In the genomic region with DNA sequence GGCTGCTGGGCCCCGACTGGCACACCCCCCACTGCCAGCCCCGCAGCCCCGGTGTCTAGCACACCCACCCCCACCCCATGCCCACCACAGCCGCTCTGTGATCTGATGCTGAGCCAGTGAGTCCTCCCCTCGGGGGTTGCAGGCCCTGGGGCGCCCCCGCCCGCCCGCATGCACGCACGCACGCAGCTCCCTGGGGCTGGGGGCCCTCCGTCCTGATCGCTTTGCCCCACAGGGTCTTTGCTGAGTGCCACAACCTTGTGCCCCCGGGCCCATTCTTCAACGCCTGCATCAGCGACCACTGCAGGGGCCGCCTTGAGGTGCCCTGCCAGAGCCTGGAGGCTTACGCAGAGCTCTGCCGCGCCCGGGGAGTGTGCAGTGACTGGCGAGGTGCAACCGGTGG, we compare ENCODE assay signal across 10 cellular contexts. TPM values are rescaled to one million over a fixed set of nuclear protein-coding genes. Genes with fewer than 3 reads are reported as not detected.
"Had no signal": no experiment of that assay in that cellular context is flagged by ENCODE, and none has a peak within 500 bp of the region (broad histone marks: within the 10 kb centered on the region; RNA-seq: fewer than 3 reads in every experiment).

No MANE protein-coding gene starts in this region.

- ATAC-seq: HCT116, HepG2 had no signal

- H3K27me3 Mint-ChIP-seq: IgD-negative memory B cell had no signal

- H3K9ac ChIP-seq: GM23248 had no signal

- H3K9me3 ChIP-seq: HAP-1 had no signal

- H3K27ac Mint-ChIP-seq: HFFc6, IgD-negative memory B cell had no signal

- DNase-seq: GM23248, GOT3, H7, HFFc6 had no signal

- H3K27ac ChIP-seq: GM23248, HL-60 had no signal

- H3K4me3 ChIP-seq: GM23248, HAP-1 had no signal

- H2AFZ ChIP-seq: GM23248 had no signal

- H3K4me1 Mint-ChIP-seq: IgD-negative memory B cell had no signal

- H3K36me3 Mint-ChIP-seq: IgD-negative memory B cell had no signal

- H3K4me1 ChIP-seq: HAP-1 had no signal

- H3K4me3 Mint-ChIP-seq: HFFc6, IgD-negative memory B cell had no signal

- H3K36me3 ChIP-seq: HAP-1 had no signal

RNA-seq across cellular contexts. Expression of a gene that starts 32.3 kb away (rescaled TPM):
- total RNA-seq: GM23248, H4, HepG2, HFFc6 had no signal
- polyA plus RNA-seq: GM23248, IgD-negative memory B cell had no signal
